19 cellular contexts compared by ENCODE assay signal in genomic region chr3:191369081-191370010, GRCh38. TPM values are rescaled to one million over a fixed set of nuclear protein-coding genes. Genes with fewer than 3 reads are reported as not detected.
DNase-seq lines count a peak whose midpoint lies in the region; ATAC-seq and TF ChIP-seq lines count a peak whose summit lies in the region.
"Had no signal": no experiment of that assay in that cellular context is flagged by ENCODE, and none has a peak within 500 bp of the region (broad histone marks: within the 10 kb centered on the region; RNA-seq: fewer than 3 reads in every experiment).

No MANE protein-coding gene starts in this region.

- no peaks in the 10 kb centered on the region for H3K9me3 Mint-ChIP-seq in osteocyte (ENCODE audit: unreplicated experiment)
- H3K9me3 Mint-ChIP-seq: activated naive CD4-positive, alpha-beta T cell treated with anti-CD3 and anti-CD28 coated beads, Interleukin-2, amount 10 ng/mL, durations not matched to agents 7 days and 5 days; stimulated activated naive CD8-positive, alpha-beta T cell treated with anti-CD3 and anti-CD28 coated beads, Interleukin-15, Interleukin-2, amounts not matched to agents 100 ng/mL and 50 ng/mL, for 24 hours; T-helper 1 cell treated with Interleukin-12 subunit alpha and Interleukin-12 subunit beta and Interleukin-4 antibody, amounts not matched to agents 30 μg/mL and 1 μg/mL, for 36 hours had no signal

- H3K27me3 ChIP-seq in adrenal gland = no peaks in the 10 kb centered on the region
- H3K27me3 ChIP-seq: BLaER1, brain microvascular endothelial cell, Peyer's patch had no signal

- peak overlapping the region; percentile 32 for H3K27ac Mint-ChIP-seq in osteocyte (ENCODE audit: unreplicated experiment)
- H3K27ac Mint-ChIP-seq: activated naive CD4-positive, alpha-beta T cell treated with anti-CD3 and anti-CD28 coated beads, Interleukin-2, amount 10 ng/mL, durations not matched to agents 7 days and 5 days; stimulated activated naive CD8-positive, alpha-beta T cell treated with anti-CD3 and anti-CD28 coated beads, Interleukin-15, Interleukin-2, amounts not matched to agents 100 ng/mL and 50 ng/mL, for 24 hours; T-helper 1 cell treated with Interleukin-12 subunit alpha and Interleukin-12 subunit beta and Interleukin-4 antibody, amounts not matched to agents 30 μg/mL and 1 μg/mL, for 36 hours had no signal

- H3K27me3 Mint-ChIP-seq in osteocyte (ENCODE audit: unreplicated experiment) = no peaks in the 10 kb centered on the region
- H3K27me3 Mint-ChIP-seq: activated naive CD4-positive, alpha-beta T cell treated with anti-CD3 and anti-CD28 coated beads, Interleukin-2, amount 10 ng/mL, durations not matched to agents 7 days and 5 days; stimulated activated naive CD8-positive, alpha-beta T cell treated with anti-CD3 and anti-CD28 coated beads, Interleukin-15, Interleukin-2, amounts not matched to agents 100 ng/mL and 50 ng/mL, for 24 hours had no signal

- peaks cover 41% of the 10 kb centered on the region for H3K4me1 Mint-ChIP-seq in osteocyte (ENCODE audit: unreplicated experiment)
- H3K4me1 Mint-ChIP-seq: activated naive CD4-positive, alpha-beta T cell treated with anti-CD3 and anti-CD28 coated beads, Interleukin-2, amount 10 ng/mL, durations not matched to agents 7 days and 5 days had no signal

- ATAC-seq in GM19395 (IDR thresholded peaks at IDR 0.05; ENCODE audit: unreplicated experiment) (no peak), HG03469 (IDR thresholded peaks at IDR 0.05; ENCODE audit: unreplicated experiment) (no peak)

- H3K4me1 ChIP-seq in adrenal gland (replicated peaks in 1 of 2) = peaks cover 6 to 12% of the 10 kb centered on the region in 2 donors
- H3K4me1 ChIP-seq: BLaER1, Peyer's patch had no signal

- no peak for TF ChIP-seq POLR2A in adrenal gland (IDR thresholded peaks at IDR 0.05)

- no peak overlapping the region for H3K4me3 Mint-ChIP-seq in osteocyte (ENCODE audit: unreplicated experiment)
- H3K4me3 Mint-ChIP-seq: activated naive CD4-positive, alpha-beta T cell treated with anti-CD3 and anti-CD28 coated beads, Interleukin-2, amount 10 ng/mL, durations not matched to agents 7 days and 5 days; stimulated activated naive CD8-positive, alpha-beta T cell treated with anti-CD3 and anti-CD28 coated beads, Interleukin-15, Interleukin-2, amounts not matched to agents 100 ng/mL and 50 ng/mL, for 24 hours; T-helper 1 cell treated with Interleukin-12 subunit alpha and Interleukin-12 subunit beta and Interleukin-4 antibody, amounts not matched to agents 30 μg/mL and 1 μg/mL, for 36 hours had no signal

- no peak overlapping the region for H3K27ac ChIP-seq in adrenal gland
- H3K27ac ChIP-seq: BLaER1, brain microvascular endothelial cell, Peyer's patch had no signal

- DNase-seq in GM03348 (ENCODE audit: low spot score) (peak; percentile 10), NCI-H446 treated with DMSO at 0.1 percent for 48 hours (lab: John Stamatoyannopoulos, UW) (peak; percentile 81), fibroblast of mammary gland (ENCODE audit: low read depth) (peak; percentile 67), osteocyte (ENCODE audit: extremely low spot score, unreplicated experiment) (no peak), NCI-H524 treated with DMSO at 0.1 percent for 48 hours (lab: John Stamatoyannopoulos, UW) (no peak), adrenal gland (no peak)
- DNase-seq: activated CD4-positive, CD25-positive, alpha-beta regulatory T cell treated with anti-CD3 and anti-CD28 coated beads, Interleukin-2, amount 50 U/mL, for 72 hours; activated naive CD4-positive, alpha-beta T cell treated with anti-CD3 and anti-CD28 coated beads, Interleukin-2, amount 10 ng/mL, durations not matched to agents 7 days and 5 days; brain microvascular endothelial cell; DMS79; effector memory CD4-positive, alpha-beta T cell; NCI-H1694 treated with DMSO at 0.1 percent for 48 hours; NCI-H526; Peyer's patch had no signal

- intact Hi-C loops in adrenal gland (cut with DNase I) = no loop called here

- peaks cover 0 to 5% of the 10 kb centered on the region in 2 donors for H3K36me3 ChIP-seq in adrenal gland (replicated peaks in 1 of 2)

- H3K36me3 Mint-ChIP-seq in osteocyte (ENCODE audit: unreplicated experiment) = peaks cover 54% of the 10 kb centered on the region
- H3K36me3 Mint-ChIP-seq: activated naive CD4-positive, alpha-beta T cell treated with anti-CD3 and anti-CD28 coated beads, Interleukin-2, amount 10 ng/mL, durations not matched to agents 7 days and 5 days had no signal

- TF ChIP-seq CTCF in fibroblast of mammary gland (conservative IDR thresholded peaks at IDR 0.05; ENCODE audit: control insufficient read depth, insufficient read depth, low read depth, low read length) = no peak
- TF ChIP-seq CTCF in osteocyte (IDR thresholded peaks at IDR 0.05) = no peak
- no peak for TF ChIP-seq CTCF in adrenal gland (IDR thresholded peaks at IDR 0.05)

- H3K4me3 ChIP-seq in fibroblast of mammary gland (ENCODE audit: control insufficient read depth, low read depth, low read length) (no peak overlapping the region), adrenal gland (no peak overlapping the region)
- H3K4me3 ChIP-seq: BLaER1, Peyer's patch had no signal

- no peaks in the 10 kb centered on the region for H3K9me3 ChIP-seq in adrenal gland (replicated peaks in 1 of 3)
- H3K9me3 ChIP-seq: BLaER1, Peyer's patch had no signal

- WGBS in adrenal gland, 4 donors = 86 to 94% (median 93%) methylated on average over 6 of the region's 6 CpGs

RNA-seq across cellular contexts. Expression of gene UTS2B, which starts 39.0 kb away (rescaled TPM):
- total RNA-seq in osteocyte (0.55 and 0.75 TPM in 2 replicates), adrenal gland (under 1 TPM in 4 of 8 donors, not detected in 4; 0.32 to 0.69 (median 0.55) TPM)
- under 1 TPM in 2 of 3 donors, not detected in 1; 0.07 to 0.16 TPM for polyA plus RNA-seq in adrenal gland

RNA-seq across cellular contexts. Expression of gene CCDC50, which starts 40.2 kb away (rescaled TPM):
- 75.5 and 86.7 TPM in 2 replicates for total RNA-seq in osteocyte
- total RNA-seq in adrenal gland = 10 to 100 TPM; 52.2 to 92.1 (median 71.6) TPM
- polyA plus RNA-seq in adrenal gland = 10 to 100 TPM; 18.3 to 47.2 (median 19.6) TPM

Comparison
In these comparisons a context has a peak if more than half of its experiments do, and no peak if none do; other contexts are left out.
1. DNase-seq: peak in GM03348 (single experiment), NCI-H446 treated with DMSO at 0.1 percent for 48 hours (single experiment) and fibroblast of mammary gland (single experiment); none in osteocyte (single experiment), NCI-H524 treated with DMSO at 0.1 percent for 48 hours (single experiment) and adrenal gland (0 of 7).